In genomic region chr20:6663751-6664388, GRCh38 we compare ENCODE assay signal across 22 cellular contexts.
DNase-seq lines count a peak whose midpoint lies in the region; ATAC-seq and TF ChIP-seq lines count a peak whose summit lies in the region.
"Had no signal": no experiment of that assay in that cellular context is flagged by ENCODE, and none has a peak within 500 bp of the region (broad histone marks: within the 10 kb centered on the region; RNA-seq: fewer than 3 reads in every experiment).

No MANE protein-coding gene starts in this region.

- no peak for ATAC-seq in right cardiac atrium

- intact Hi-C loops in right cardiac atrium (cut with DNase I): no loop called here
- intact Hi-C loops in stomach (cut with DNase I; ENCODE audit: low total_unique reads): no loop called here

- H3K27ac Mint-ChIP-seq in endodermal cell: no peak overlapping the region
- H3K27ac Mint-ChIP-seq: activated naive CD8-positive, alpha-beta T cell treated with anti-CD3 and anti-CD28 coated beads, Interleukin-2, amount 10 ng/mL, durations not matched to agents 7 days and 5 days; activated T-helper 2 cell treated with anti-CD3 and anti-CD28 coated beads, Interferon-gamma antibody, Interleukin-2, Interleukin-4, amounts not matched to agents 10 μg/mL and 5 μg/mL and 100 μg/mL, durations not matched to agents 14 hours and 24 hours and 36 hours; brain had no signal

- H3K4me3 ChIP-seq in cardiac muscle cell (no peak overlapping the region), right cardiac atrium (ENCODE audit: low read length) (no peak overlapping the region), endodermal cell (ENCODE audit: low read length) (peak overlapping the region; percentile 28), stomach (no peak overlapping the region)
- H3K4me3 ChIP-seq: dorsolateral prefrontal cortex, esophagus squamous epithelium, uterus had no signal

- 67% methylated on average over 6 of the region's 6 CpGs for WGBS in right cardiac atrium
- 95 to 97% methylated on average over 6 of the region's 6 CpGs for WGBS in endodermal cell (ENCODE audit: insufficient coverage in 1 of 2, insufficient read length in 1 of 2), 2 experiments
- 52 to 73% (median 64%) methylated on average over 6 of the region's 6 CpGs for WGBS in stomach, 5 donors

- H3K9me3 Mint-ChIP-seq in endodermal cell: peaks cover 13% of the 10 kb centered on the region
- H3K9me3 Mint-ChIP-seq: brain had no signal

- no peak for TF ChIP-seq EP300 in stomach (IDR thresholded peaks at IDR 0.05)

- DNase-seq in cardiac muscle cell (ENCODE audit: low read depth in 1 of 2, low spot score in 1 of 2) (peak in 1 of 2 donors; percentile 51), right cardiac atrium (no peak), endodermal cell (no peak), kidney glomerular epithelial cell (lab: John Stamatoyannopoulos, UW) (peak; percentile 57), stomach (peak; percentile 50), germinal center (ENCODE audit: low spot score) (no peak), C1 segment of cervical spinal cord (lab: John Stamatoyannopoulos, UW) (no peak)
- DNase-seq in activated CD8-positive, alpha-beta memory T cell treated with anti-CD3 and anti-CD28 coated beads, Interleukin-2, amount 50 U/mL, for 48 hours: no peak
- DNase-seq: 8988T; activated CD4-positive, CD25-positive, alpha-beta regulatory T cell treated with anti-CD3 and anti-CD28 coated beads, Interleukin-2, amount 50 U/mL, for 72 hours; activated naive CD8-positive, alpha-beta T cell treated with anti-CD3 and anti-CD28 coated beads, Interleukin-2, amount 10 ng/mL, durations not matched to agents 7 days and 5 days; dorsolateral prefrontal cortex; esophagus squamous epithelium; kidney; NCI-H1694; NCI-H345; stimulated activated CD4-positive, alpha-beta T cell treated with anti-CD3 and anti-CD28 coated beads, Interleukin-12 subunit alpha, Interleukin-12 subunit beta, amount 100 ng/mL, for 4 hours; stimulated activated CD8-positive, alpha-beta memory T cell treated with anti-CD3 and anti-CD28 coated beads, Interleukin-4, amount 100 ng/mL, for 48 hours; substantia nigra; uterus had no signal

- H3K36me3 ChIP-seq in cardiac muscle cell (no peaks in the 10 kb centered on the region), endodermal cell (ENCODE audit: control insufficient read depth, insufficient read depth, low read length) (no peaks in the 10 kb centered on the region), stomach (no peaks in the 10 kb centered on the region)
- H3K36me3 ChIP-seq: esophagus squamous epithelium, uterus had no signal

- no peak for TF ChIP-seq POLR2A in stomach (IDR thresholded peaks at IDR 0.05)

- peaks cover 3% of the 10 kb centered on the region for H3K36me3 Mint-ChIP-seq in endodermal cell (ENCODE audit: low read depth)
- H3K36me3 Mint-ChIP-seq: activated naive CD8-positive, alpha-beta T cell treated with anti-CD3 and anti-CD28 coated beads, Interleukin-2, amount 10 ng/mL, durations not matched to agents 7 days and 5 days; brain had no signal

- peak overlapping the region; percentile 69 for H3K27ac ChIP-seq in cardiac muscle cell
- H3K27ac ChIP-seq in right cardiac atrium (ENCODE audit: low read length): no peak overlapping the region
- no peak overlapping the region for H3K27ac ChIP-seq in endodermal cell (ENCODE audit: low read depth, low read length)
- peak overlapping the region in 1 of 5 donors; percentile 47 for H3K27ac ChIP-seq in stomach
- H3K27ac ChIP-seq: dorsolateral prefrontal cortex, uterus had no signal

- no peak overlapping the region for H3K9ac ChIP-seq in endodermal cell (ENCODE audit: extremely low read depth, low read length, poor library complexity, severe bottlenecking)

- peaks cover 29% of the 10 kb centered on the region for H3K4me1 ChIP-seq in cardiac muscle cell (ENCODE audit: low read depth)
- no peaks in the 10 kb centered on the region for H3K4me1 ChIP-seq in right cardiac atrium (ENCODE audit: control insufficient read depth, insufficient read depth, low read length)
- peaks cover 14% of the 10 kb centered on the region for H3K4me1 ChIP-seq in endodermal cell (ENCODE audit: control insufficient read depth, insufficient read depth, low read length)
- peaks cover 3 to 14% (median 5%) of the 10 kb centered on the region in 4 donors for H3K4me1 ChIP-seq in stomach
- H3K4me1 ChIP-seq: uterus had no signal

- peaks cover 63% of the 10 kb centered on the region for H3K4me1 Mint-ChIP-seq in endodermal cell
- H3K4me1 Mint-ChIP-seq: activated naive CD8-positive, alpha-beta T cell treated with anti-CD3 and anti-CD28 coated beads, Interleukin-2, amount 10 ng/mL, durations not matched to agents 7 days and 5 days; brain had no signal

- H3K4me3 Mint-ChIP-seq in endodermal cell: no peak overlapping the region
- H3K4me3 Mint-ChIP-seq: activated naive CD8-positive, alpha-beta T cell treated with anti-CD3 and anti-CD28 coated beads, Interleukin-2, amount 10 ng/mL, durations not matched to agents 7 days and 5 days; brain had no signal

- H3K9me3 ChIP-seq in cardiac muscle cell (ENCODE audit: low read depth): no peaks in the 10 kb centered on the region
- H3K9me3 ChIP-seq in right cardiac atrium (ENCODE audit: control insufficient read depth, low read length): no peaks in the 10 kb centered on the region
- H3K9me3 ChIP-seq in endodermal cell (ENCODE audit: control insufficient read depth, low read length): peaks cover 27% of the 10 kb centered on the region
- no peaks in the 10 kb centered on the region for H3K9me3 ChIP-seq in stomach
- H3K9me3 ChIP-seq: uterus had no signal

- TF ChIP-seq CTCF in cardiac muscle cell (IDR thresholded peaks at IDR 0.05; ENCODE audit: low read depth, low read length) (no peak), endodermal cell (conservative IDR thresholded peaks at IDR 0.05) (no peak), stomach (IDR thresholded peaks at IDR 0.05) (no peak)

- no peaks in the 10 kb centered on the region for H3K27me3 Mint-ChIP-seq in endodermal cell (ENCODE audit: insufficient read depth)
- H3K27me3 Mint-ChIP-seq: activated naive CD8-positive, alpha-beta T cell treated with anti-CD3 and anti-CD28 coated beads, Interleukin-2, amount 10 ng/mL, durations not matched to agents 7 days and 5 days had no signal

- H3K27me3 ChIP-seq in cardiac muscle cell (no peaks in the 10 kb centered on the region), right cardiac atrium (ENCODE audit: control insufficient read depth, insufficient read depth) (no peaks in the 10 kb centered on the region), endodermal cell (ENCODE audit: control insufficient read depth, insufficient read depth, low read length, poor library complexity, severe bottlenecking) (no peaks in the 10 kb centered on the region), stomach (no peaks in the 10 kb centered on the region)
- H3K27me3 ChIP-seq: esophagus squamous epithelium, uterus had no signal

Comparison
In these comparisons a context has a peak if more than half of its experiments do, and no peak if none do; other contexts are left out.
1. DNase-seq: peak in kidney glomerular epithelial cell (single experiment) and stomach (single experiment); none in right cardiac atrium (0 of 3), endodermal cell (single experiment), germinal center (single experiment), activated CD8-positive, alpha-beta memory T cell treated with anti-CD3 and anti-CD28 coated beads, Interleukin-2, amount 50 U/mL, for 48 hours (single experiment) and C1 segment of cervical spinal cord (0 of 14).